ENCODE assay signal across 27 cellular contexts in genomic region chr13:41246969-41247750, GRCh38.
"Had no signal": no experiment of that assay in that cellular context is flagged by ENCODE, and none has a peak within 500 bp of the region (broad histone marks: within the 10 kb centered on the region; RNA-seq: fewer than 3 reads in every experiment).

No MANE protein-coding gene starts in this region.

- DNase-seq: activated CD4-positive, alpha-beta T cell treated with anti-CD3 and anti-CD28 coated beads for 4 hours; activated CD4-positive, alpha-beta T cell treated with anti-CD3 and anti-CD28 coated beads, Interleukin-2, amount 50 U/mL, for 4 hours; activated naive CD4-positive, alpha-beta T cell; activated T-cell treated with anti-CD3 and anti-CD28 coated beads for 4 hours; activated T-cell treated with anti-CD3 and anti-CD28 coated beads, Interleukin-2, amount 50 U/mL, for 72 hours; anterior cingulate cortex; body of pancreas; dorsolateral prefrontal cortex; effector memory CD8-positive, alpha-beta T cell; erythroblast; hippocampal formation; left cardiac atrium; lower lobe of right lung; mesenchymal stem cell; natural killer cell; sigmoid colon; stimulated activated CD4-positive, alpha-beta T cell treated with anti-CD3 and anti-CD28 coated beads, Interleukin-15, amount 100 ng/mL, for 24 hours; stimulated activated CD4-positive, alpha-beta T cell treated with anti-CD3 and anti-CD28 coated beads, Interleukin-2, amount 100 ng/mL, for 24 hours; stimulated activated naive CD4-positive, alpha-beta T cell treated with Interleukin-2 at 50 U/mL for 16 hours; T-helper 9 cell had no signal

- H3K27me3 ChIP-seq: body of pancreas, cardiac muscle cell, dorsolateral prefrontal cortex, gastroesophageal sphincter, neutrophil, sigmoid colon, tibial nerve had no signal

- H3K4me1 ChIP-seq: lower lobe of right lung, sigmoid colon, tibial nerve had no signal

- H3K27ac ChIP-seq: body of pancreas, cardiac muscle cell, coronary artery, dorsolateral prefrontal cortex, gastroesophageal sphincter, lower lobe of right lung, neutrophil, sigmoid colon, tibial nerve, VCaP had no signal

- H3K4me3 ChIP-seq: body of pancreas, cardiac muscle cell, coronary artery, dorsolateral prefrontal cortex, gastroesophageal sphincter, lower lobe of right lung, sigmoid colon, tibial nerve had no signal

- ATAC-seq: activated naive CD4-positive, alpha-beta T cell treated with anti-CD3 and anti-CD28 coated beads, Interleukin-2, amount 50 U/mL, for 72 hours; activated T-cell treated with anti-CD3 and anti-CD28 coated beads, Interleukin-2, amount 50 U/mL, for 72 hours; body of pancreas; effector memory CD8-positive, alpha-beta T cell; gastroesophageal sphincter; lower lobe of right lung; natural killer cell had no signal

- H3K9me3 ChIP-seq: body of pancreas, gastroesophageal sphincter, lower lobe of right lung, neutrophil, sigmoid colon, tibial nerve had no signal
